Comparison of ENCODE assay signal across 1 cellular context in genomic region chr1:220094016-220094911, GRCh38.
TF ChIP-seq lines count a peak whose summit lies in the region.

TSS of gene IARS2 (plus strand) at chr1:220094132. CDS start at chr1:220094217, 85 bp downstream.

TF ChIP-seq in HepG2, 621 proteins besides CTCF, POLR2A, EP300 and RAD21 (continued from another document and continues in another):
- TF ChIP-seq PBX2 (CRISPR knock-in tag; IDR thresholded peaks at IDR 0.05) (no peak), ZNF629 (CRISPR knock-in tag; conservative IDR thresholded peaks at IDR 0.05) (0 out of 2 replicates have a peak, but pooled peaks have one; percentile 24), HOXA7 (CRISPR knock-in tag; IDR thresholded peaks at IDR 0.05) (no peak), ZNF598 (CRISPR knock-in tag; IDR thresholded peaks at IDR 0.05; ENCODE audit: borderline replicate concordance) (no peak), ATF5 (CRISPR knock-in tag; IDR thresholded peaks at IDR 0.05; ENCODE audit: low read depth) (no peak), HNRNPK (IDR thresholded peaks at IDR 0.05; ENCODE audit: low read depth, low read length, poor library complexity, severe bottlenecking) (peak; percentile 42), TOPORS (CRISPR knock-in tag; IDR thresholded peaks at IDR 0.05) (no peak; the same call in 1 of the 2 replicates), ATAD3A (CRISPR knock-in tag; IDR thresholded peaks at IDR 0.05) (no peak), ZNF564 (CRISPR knock-in tag; IDR thresholded peaks at IDR 0.05) (no peak), ZSCAN29 (CRISPR knock-in tag; conservative IDR thresholded peaks at IDR 0.05) (no peak), RFX5 (IDR thresholded peaks at IDR 0.05; ENCODE audit: low read depth, low read length) (no peak), HDAC1 (CRISPR knock-in tag; IDR thresholded peaks at IDR 0.05) (peak; percentile 86), ZBTB7B (CRISPR knock-in tag; IDR thresholded peaks at IDR 0.05) (peak; percentile 86; the same call in 1 of the 2 replicates), ZFX (CRISPR knock-in tag; IDR thresholded peaks at IDR 0.05; ENCODE audit: low read depth) (peak; percentile 90), ZNF138 (CRISPR knock-in tag; IDR thresholded peaks at IDR 0.05; ENCODE audit: low read depth) (no peak), IRX3 (CRISPR knock-in tag; IDR thresholded peaks at IDR 0.05; ENCODE audit: borderline replicate concordance, low read depth) (no peak), NFRKB (IDR thresholded peaks at IDR 0.05) (no peak), SP4 (CRISPR knock-in tag; IDR thresholded peaks at IDR 0.05) (peak; percentile 65), ZNF543 (CRISPR knock-in tag; IDR thresholded peaks at IDR 0.05) (0 out of 2 replicates have a peak, but pooled peaks have one; percentile 42), ISX (CRISPR knock-in tag; conservative IDR thresholded peaks at IDR 0.05) (peak; percentile 72; the same call in 1 of the 2 replicates), HNRNPLL (IDR thresholded peaks at IDR 0.05; ENCODE audit: low read depth, low read length, poor library complexity, severe bottlenecking) (peak; percentile 42), ZNF563 (CRISPR knock-in tag; IDR thresholded peaks at IDR 0.05) (no peak), ZNF687 (CRISPR knock-in tag; IDR thresholded peaks at IDR 0.05) (peak; percentile 87), ZNF546 (CRISPR knock-in tag; conservative IDR thresholded peaks at IDR 0.05) (no peak), ISL2 (CRISPR knock-in tag; IDR thresholded peaks at IDR 0.05) (no peak), ZC3H4 (CRISPR knock-in tag; IDR thresholded peaks at IDR 0.05; ENCODE audit: borderline replicate concordance) (no peak), GFI1 (CRISPR knock-in tag; IDR thresholded peaks at IDR 0.05; ENCODE audit: borderline replicate concordance) (peak; percentile 88), ZNF850 (CRISPR knock-in tag; conservative IDR thresholded peaks at IDR 0.05) (no peak), HDAC2 (CRISPR knock-in tag; IDR thresholded peaks at IDR 0.05) (peak; percentile 30; the same call in 1 of the 2 replicates), SSRP1 (CRISPR knock-in tag; IDR thresholded peaks at IDR 0.05) (no peak), ZFP36 (IDR thresholded peaks at IDR 0.05; ENCODE audit: borderline replicate concordance, low read depth, low read length, partially characterized antibody) (no peak), IRF1 (CRISPR knock-in tag; IDR thresholded peaks at IDR 0.05; ENCODE audit: low read depth) (no peak), HNRNPUL1 (IDR thresholded peaks at IDR 0.05; ENCODE audit: low read depth, low read length) (no peak), MED13 (CRISPR knock-in tag; IDR thresholded peaks at IDR 0.05) (peak; percentile 24; the same call in 1 of the 2 replicates), ZNF224 (CRISPR knock-in tag; IDR thresholded peaks at IDR 0.05) (no peak), ATF7 (IDR thresholded peaks at IDR 0.05) (no peak), ATF7 (CRISPR knock-in tag; IDR thresholded peaks at IDR 0.05) (0 out of 2 replicates have a peak, but pooled peaks have one; percentile 19), ZNF260 (CRISPR knock-in tag; IDR thresholded peaks at IDR 0.05; ENCODE audit: borderline replicate concordance, low read depth) (no peak)
- TF ChIP-seq, protein P1, sequence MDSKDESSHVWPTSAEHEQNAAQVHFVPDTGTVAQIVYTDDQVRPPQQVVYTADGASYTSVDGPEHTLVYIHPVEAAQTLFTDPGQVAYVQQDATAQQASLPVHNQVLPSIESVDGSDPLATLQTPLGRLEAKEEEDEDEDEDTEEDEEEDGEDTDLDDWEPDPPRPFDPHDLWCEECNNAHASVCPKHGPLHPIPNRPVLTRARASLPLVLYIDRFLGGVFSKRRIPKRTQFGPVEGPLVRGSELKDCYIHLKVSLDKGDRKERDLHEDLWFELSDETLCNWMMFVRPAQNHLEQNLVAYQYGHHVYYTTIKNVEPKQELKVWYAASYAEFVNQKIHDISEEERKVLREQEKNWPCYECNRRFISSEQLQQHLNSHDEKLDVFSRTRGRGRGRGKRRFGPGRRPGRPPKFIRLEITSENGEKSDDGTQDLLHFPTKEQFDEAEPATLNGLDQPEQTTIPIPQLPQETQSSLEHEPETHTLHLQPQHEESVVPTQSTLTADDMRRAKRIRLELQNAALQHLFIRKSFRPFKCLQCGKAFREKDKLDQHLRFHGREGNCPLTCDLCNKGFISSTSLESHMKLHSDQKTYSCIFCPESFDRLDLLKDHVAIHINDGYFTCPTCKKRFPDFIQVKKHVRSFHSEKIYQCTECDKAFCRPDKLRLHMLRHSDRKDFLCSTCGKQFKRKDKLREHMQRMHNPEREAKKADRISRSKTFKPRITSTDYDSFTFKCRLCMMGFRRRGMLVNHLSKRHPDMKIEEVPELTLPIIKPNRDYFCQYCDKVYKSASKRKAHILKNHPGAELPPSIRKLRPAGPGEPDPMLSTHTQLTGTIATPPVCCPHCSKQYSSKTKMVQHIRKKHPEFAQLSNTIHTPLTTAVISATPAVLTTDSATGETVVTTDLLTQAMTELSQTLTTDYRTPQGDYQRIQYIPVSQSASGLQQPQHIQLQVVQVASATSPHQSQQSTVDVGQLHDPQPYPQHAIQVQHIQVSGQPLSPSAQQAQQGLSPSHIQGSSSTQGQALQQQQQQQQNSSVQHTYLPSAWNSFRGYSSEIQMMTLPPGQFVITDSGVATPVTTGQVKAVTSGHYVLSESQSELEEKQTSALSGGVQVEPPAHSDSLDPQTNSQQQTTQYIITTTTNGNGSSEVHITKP (CRISPR knock-in tag; IDR thresholded peaks at IDR 0.05; ENCODE audit: low read depth) = peak; percentile 46; the same call in 1 of the 2 replicates
- TF ChIP-seq, protein P2, sequence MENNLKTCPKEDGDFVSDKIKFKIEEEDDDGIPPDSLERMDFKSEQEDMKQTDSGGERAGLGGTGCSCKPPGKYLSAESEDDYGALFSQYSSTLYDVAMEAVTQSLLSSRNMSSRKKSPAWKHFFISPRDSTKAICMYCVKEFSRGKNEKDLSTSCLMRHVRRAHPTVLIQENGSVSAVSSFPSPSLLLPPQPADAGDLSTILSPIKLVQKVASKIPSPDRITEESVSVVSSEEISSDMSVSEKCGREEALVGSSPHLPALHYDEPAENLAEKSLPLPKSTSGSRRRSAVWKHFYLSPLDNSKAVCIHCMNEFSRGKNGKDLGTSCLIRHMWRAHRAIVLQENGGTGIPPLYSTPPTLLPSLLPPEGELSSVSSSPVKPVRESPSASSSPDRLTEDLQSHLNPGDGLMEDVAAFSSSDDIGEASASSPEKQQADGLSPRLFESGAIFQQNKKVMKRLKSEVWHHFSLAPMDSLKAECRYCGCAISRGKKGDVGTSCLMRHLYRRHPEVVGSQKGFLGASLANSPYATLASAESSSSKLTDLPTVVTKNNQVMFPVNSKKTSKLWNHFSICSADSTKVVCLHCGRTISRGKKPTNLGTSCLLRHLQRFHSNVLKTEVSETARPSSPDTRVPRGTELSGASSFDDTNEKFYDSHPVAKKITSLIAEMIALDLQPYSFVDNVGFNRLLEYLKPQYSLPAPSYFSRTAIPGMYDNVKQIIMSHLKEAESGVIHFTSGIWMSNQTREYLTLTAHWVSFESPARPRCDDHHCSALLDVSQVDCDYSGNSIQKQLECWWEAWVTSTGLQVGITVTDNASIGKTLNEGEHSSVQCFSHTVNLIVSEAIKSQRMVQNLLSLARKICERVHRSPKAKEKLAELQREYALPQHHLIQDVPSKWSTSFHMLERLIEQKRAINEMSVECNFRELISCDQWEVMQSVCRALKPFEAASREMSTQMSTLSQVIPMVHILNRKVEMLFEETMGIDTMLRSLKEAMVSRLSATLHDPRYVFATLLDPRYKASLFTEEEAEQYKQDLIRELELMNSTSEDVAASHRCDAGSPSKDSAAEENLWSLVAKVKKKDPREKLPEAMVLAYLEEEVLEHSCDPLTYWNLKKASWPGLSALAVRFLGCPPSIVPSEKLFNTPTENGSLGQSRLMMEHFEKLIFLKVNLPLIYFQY (CRISPR knock-in tag; IDR thresholded peaks at IDR 0.05; ENCODE audit: borderline replicate concordance) = 0 out of 2 replicates have a peak, but pooled peaks have one; percentile 17
- TF ChIP-seq, protein P3, sequence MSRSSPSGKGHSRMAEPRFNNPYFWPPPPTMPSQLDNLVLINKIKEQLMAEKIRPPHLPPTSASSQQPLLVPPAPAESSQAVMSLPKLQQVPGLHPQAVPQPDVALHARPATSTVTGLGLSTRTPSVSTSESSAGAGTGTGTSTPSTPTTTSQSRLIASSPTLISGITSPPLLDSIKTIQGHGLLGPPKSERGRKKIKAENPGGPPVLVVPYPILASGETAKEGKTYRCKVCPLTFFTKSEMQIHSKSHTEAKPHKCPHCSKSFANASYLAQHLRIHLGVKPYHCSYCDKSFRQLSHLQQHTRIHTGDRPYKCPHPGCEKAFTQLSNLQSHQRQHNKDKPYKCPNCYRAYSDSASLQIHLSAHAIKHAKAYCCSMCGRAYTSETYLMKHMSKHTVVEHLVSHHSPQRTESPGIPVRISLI (CRISPR knock-in tag; IDR thresholded peaks at IDR 0.05; ENCODE audit: borderline replicate concordance) = no peak
- TF ChIP-seq, protein P4, sequence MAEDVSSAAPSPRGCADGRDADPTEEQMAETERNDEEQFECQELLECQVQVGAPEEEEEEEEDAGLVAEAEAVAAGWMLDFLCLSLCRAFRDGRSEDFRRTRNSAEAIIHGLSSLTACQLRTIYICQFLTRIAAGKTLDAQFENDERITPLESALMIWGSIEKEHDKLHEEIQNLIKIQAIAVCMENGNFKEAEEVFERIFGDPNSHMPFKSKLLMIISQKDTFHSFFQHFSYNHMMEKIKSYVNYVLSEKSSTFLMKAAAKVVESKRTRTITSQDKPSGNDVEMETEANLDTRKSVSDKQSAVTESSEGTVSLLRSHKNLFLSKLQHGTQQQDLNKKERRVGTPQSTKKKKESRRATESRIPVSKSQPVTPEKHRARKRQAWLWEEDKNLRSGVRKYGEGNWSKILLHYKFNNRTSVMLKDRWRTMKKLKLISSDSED (CRISPR knock-in tag; IDR thresholded peaks at IDR 0.05) = no peak
- TF ChIP-seq, protein P5, sequence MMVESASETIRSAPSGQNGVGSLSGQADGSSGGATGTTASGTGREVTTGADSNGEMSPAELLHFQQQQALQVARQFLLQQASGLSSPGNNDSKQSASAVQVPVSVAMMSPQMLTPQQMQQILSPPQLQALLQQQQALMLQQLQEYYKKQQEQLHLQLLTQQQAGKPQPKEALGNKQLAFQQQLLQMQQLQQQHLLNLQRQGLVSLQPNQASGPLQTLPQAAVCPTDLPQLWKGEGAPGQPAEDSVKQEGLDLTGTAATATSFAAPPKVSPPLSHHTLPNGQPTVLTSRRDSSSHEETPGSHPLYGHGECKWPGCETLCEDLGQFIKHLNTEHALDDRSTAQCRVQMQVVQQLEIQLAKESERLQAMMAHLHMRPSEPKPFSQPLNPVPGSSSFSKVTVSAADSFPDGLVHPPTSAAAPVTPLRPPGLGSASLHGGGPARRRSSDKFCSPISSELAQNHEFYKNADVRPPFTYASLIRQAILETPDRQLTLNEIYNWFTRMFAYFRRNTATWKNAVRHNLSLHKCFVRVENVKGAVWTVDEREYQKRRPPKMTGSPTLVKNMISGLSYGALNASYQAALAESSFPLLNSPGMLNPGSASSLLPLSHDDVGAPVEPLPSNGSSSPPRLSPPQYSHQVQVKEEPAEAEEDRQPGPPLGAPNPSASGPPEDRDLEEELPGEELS (CRISPR knock-in tag; IDR thresholded peaks at IDR 0.05) = no peak
- TF ChIP-seq, protein P6, sequence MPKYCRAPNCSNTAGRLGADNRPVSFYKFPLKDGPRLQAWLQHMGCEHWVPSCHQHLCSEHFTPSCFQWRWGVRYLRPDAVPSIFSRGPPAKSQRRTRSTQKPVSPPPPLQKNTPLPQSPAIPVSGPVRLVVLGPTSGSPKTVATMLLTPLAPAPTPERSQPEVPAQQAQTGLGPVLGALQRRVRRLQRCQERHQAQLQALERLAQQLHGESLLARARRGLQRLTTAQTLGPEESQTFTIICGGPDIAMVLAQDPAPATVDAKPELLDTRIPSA (CRISPR knock-in tag; IDR thresholded peaks at IDR 0.05; ENCODE audit: borderline replicate concordance) = peak; percentile 43; the same call in 1 of the 2 replicates
